ENCODE assay signal across 9 cellular contexts in genomic region chr2:85309699-85310321, GRCh38. TPM values are rescaled to one million over a fixed set of nuclear protein-coding genes. Genes with fewer than 3 reads are reported as not detected.
DNase-seq lines count a peak whose midpoint lies in the region; ATAC-seq and TF ChIP-seq lines count a peak whose summit lies in the region.
"Had no signal": no experiment of that assay in that cellular context is flagged by ENCODE, and none has a peak within 500 bp of the region (broad histone marks: within the 10 kb centered on the region; RNA-seq: fewer than 3 reads in every experiment).

No MANE protein-coding gene starts in this region.

- peak overlapping the region; percentile 68 for H3K27ac ChIP-seq in BLaER1

- H3K27me3 ChIP-seq in BLaER1 = no peaks in the 10 kb centered on the region

- peak overlapping the region; percentile 54 for H3K9ac ChIP-seq in BLaER1

- peak overlapping the region; percentile 74 for H3K4me3 Mint-ChIP-seq in activated T-helper 1 cell treated with anti-CD3 and anti-CD28 coated beads, Interleukin-12 subunit alpha, Interleukin-12 subunit beta, Interleukin-2, Interleukin-4 antibody, amounts not matched to agents 30 ng/mL and 10 ng/mL and 1 ng/mL, durations not matched to agents 14 hours and 24 hours and 36 hours
- H3K4me3 Mint-ChIP-seq in mesothelial cell of epicardium = no peak overlapping the region

- H3K36me3 Mint-ChIP-seq in activated T-helper 1 cell treated with anti-CD3 and anti-CD28 coated beads, Interleukin-12 subunit alpha, Interleukin-12 subunit beta, Interleukin-2, Interleukin-4 antibody, amounts not matched to agents 30 ng/mL and 10 ng/mL and 1 ng/mL, durations not matched to agents 14 hours and 24 hours and 36 hours (ENCODE audit: low read depth) = peaks cover 19% of the 10 kb centered on the region
- H3K36me3 Mint-ChIP-seq in mesothelial cell of epicardium = peaks cover 30% of the 10 kb centered on the region

- no peaks in the 10 kb centered on the region for H3K9me3 ChIP-seq in BLaER1

- H3K4me2 ChIP-seq in BLaER1 = peak overlapping the region; percentile 79

- no peaks in the 10 kb centered on the region for H3K27me3 Mint-ChIP-seq in activated T-helper 1 cell treated with anti-CD3 and anti-CD28 coated beads, Interleukin-12 subunit alpha, Interleukin-12 subunit beta, Interleukin-2, Interleukin-4 antibody, amounts not matched to agents 30 ng/mL and 10 ng/mL and 1 ng/mL, durations not matched to agents 14 hours and 24 hours and 36 hours (ENCODE audit: insufficient read depth)
- no peaks in the 10 kb centered on the region for H3K27me3 Mint-ChIP-seq in mesothelial cell of epicardium (ENCODE audit: low read depth)

- H4K20me1 ChIP-seq in BLaER1 = peaks cover 10% of the 10 kb centered on the region

- TF ChIP-seq CTCF in mesothelial cell of epicardium (IDR thresholded peaks at IDR 0.05; ENCODE audit: unreplicated experiment) (no peak), GM10248 (IDR thresholded peaks at IDR 0.05; ENCODE audit: control extremely low read depth, extremely low read depth, low read depth, missing control alignments) (no peak)

- no peak for DNase-seq in activated T-helper 1 cell treated with anti-CD3 and anti-CD28 coated beads, Interleukin-12 subunit alpha, Interleukin-12 subunit beta, Interleukin-2, Interleukin-4 antibody, amounts not matched to agents 30 ng/mL and 10 ng/mL and 1 ng/mL, durations not matched to agents 14 hours and 24 hours and 36 hours (ENCODE audit: low spot score)
- no peak for DNase-seq in mesothelial cell of epicardium (ENCODE audit: low spot score in 2 of 2, unreplicated experiment in 2 of 2)
- DNase-seq in NK-92 treated with Interleukin-12 subunit alpha and Interleukin-12 subunit beta, amount 100 ng/mL, for 24 hours (lab: John Stamatoyannopoulos, UW) = no peak
- DNase-seq in GM10248 (ENCODE audit: extremely low spot score) = no peak
- no peak for DNase-seq in retina
- DNase-seq: activated CD4-positive, alpha-beta T cell treated with anti-CD3 and anti-CD28 coated beads for 4 hours had no signal

- CTCF ChIA-PET in GM10248 (lab: Yijun Ruan, JAX) = interaction anchor here (0.9 to 3.3 kb wide), 6 partner anchors 10 to 384 kb away, joined by 3 to 46 read pairs (median 3); no protein-coding TSS in a partner anchor

- H3K4me1 ChIP-seq in BLaER1 = peaks cover 65% of the 10 kb centered on the region

- peaks cover 31% of the 10 kb centered on the region for H3K4me1 Mint-ChIP-seq in activated T-helper 1 cell treated with anti-CD3 and anti-CD28 coated beads, Interleukin-12 subunit alpha, Interleukin-12 subunit beta, Interleukin-2, Interleukin-4 antibody, amounts not matched to agents 30 ng/mL and 10 ng/mL and 1 ng/mL, durations not matched to agents 14 hours and 24 hours and 36 hours (ENCODE audit: low read depth)
- H3K4me1 Mint-ChIP-seq in mesothelial cell of epicardium = no peaks in the 10 kb centered on the region

- intact Hi-C loops in activated T-helper 1 cell treated with anti-CD3 and anti-CD28 coated beads, Interleukin-12 subunit alpha, Interleukin-12 subunit beta, Interleukin-2, Interleukin-4 antibody, amounts not matched to agents 30 ng/mL and 10 ng/mL and 1 ng/mL, durations not matched to agents 14 hours and 24 hours and 36 hours (cut with micrococcal nuclease) = no loop called here

- H3K27ac Mint-ChIP-seq in activated T-helper 1 cell treated with anti-CD3 and anti-CD28 coated beads, Interleukin-12 subunit alpha, Interleukin-12 subunit beta, Interleukin-2, Interleukin-4 antibody, amounts not matched to agents 30 ng/mL and 10 ng/mL and 1 ng/mL, durations not matched to agents 14 hours and 24 hours and 36 hours = peak overlapping the region; percentile 73
- H3K27ac Mint-ChIP-seq in mesothelial cell of epicardium = peak overlapping the region; percentile 29

- no peaks in the 10 kb centered on the region for H3K9me3 Mint-ChIP-seq in activated T-helper 1 cell treated with anti-CD3 and anti-CD28 coated beads, Interleukin-12 subunit alpha, Interleukin-12 subunit beta, Interleukin-2, Interleukin-4 antibody, amounts not matched to agents 30 ng/mL and 10 ng/mL and 1 ng/mL, durations not matched to agents 14 hours and 24 hours and 36 hours
- H3K9me3 Mint-ChIP-seq in mesothelial cell of epicardium = no peaks in the 10 kb centered on the region

- H3K36me3 ChIP-seq in BLaER1 = peaks cover 18% of the 10 kb centered on the region

- ATAC-seq in HG02763 (IDR thresholded peaks at IDR 0.05; ENCODE audit: unreplicated experiment) = peak; percentile 14
- ATAC-seq in GM18519 (IDR thresholded peaks at IDR 0.05; ENCODE audit: low FRiP score, unreplicated experiment) = no peak

- POLR2A ChIA-PET in GM10248 (lab: Yijun Ruan, JAX) = no interaction called here

- H3K4me3 ChIP-seq in BLaER1 = no peak overlapping the region

RNA-seq across cellular contexts. Expression of gene TGOLN2, which starts 18.0 kb away (rescaled TPM):
- total RNA-seq in activated T-helper 1 cell treated with anti-CD3 and anti-CD28 coated beads, Interleukin-12 subunit alpha, Interleukin-12 subunit beta, Interleukin-2, Interleukin-4 antibody, amounts not matched to agents 30 ng/mL and 10 ng/mL and 1 ng/mL, durations not matched to agents 14 hours and 24 hours and 36 hours = 102 and 104 TPM in 2 replicates
- 59.0 to 62.5 TPM (median 59.2 TPM) in 3 replicates for total RNA-seq in mesothelial cell of epicardium

RNA-seq across cellular contexts. Expression of gene RETSAT, which starts 44.5 kb away (rescaled TPM):
- total RNA-seq in activated T-helper 1 cell treated with anti-CD3 and anti-CD28 coated beads, Interleukin-12 subunit alpha, Interleukin-12 subunit beta, Interleukin-2, Interleukin-4 antibody, amounts not matched to agents 30 ng/mL and 10 ng/mL and 1 ng/mL, durations not matched to agents 14 hours and 24 hours and 36 hours = 23.4 and 25.9 TPM in 2 replicates
- total RNA-seq in mesothelial cell of epicardium = 21.5 to 27.4 TPM (median 23.4 TPM) in 3 replicates

RNA-seq across cellular contexts. Expression of gene ELMOD3, which starts 44.8 kb away (rescaled TPM):
- 13.8 and 15.9 TPM in 2 replicates for total RNA-seq in activated T-helper 1 cell treated with anti-CD3 and anti-CD28 coated beads, Interleukin-12 subunit alpha, Interleukin-12 subunit beta, Interleukin-2, Interleukin-4 antibody, amounts not matched to agents 30 ng/mL and 10 ng/mL and 1 ng/mL, durations not matched to agents 14 hours and 24 hours and 36 hours
- 23.2 to 25.2 TPM (median 24.5 TPM) in 3 replicates for total RNA-seq in mesothelial cell of epicardium
